Comparison of ENCODE assay signal across 12 cellular contexts in genomic region chr7:28749673-28750072, GRCh38.
"Had no signal": no experiment of that assay in that cellular context is flagged by ENCODE, and none has a peak within 500 bp of the region (broad histone marks: within the 10 kb centered on the region; RNA-seq: fewer than 3 reads in every experiment).

No MANE protein-coding gene starts in this region.

- H3K27ac ChIP-seq: right atrium auricular region, thyroid gland had no signal

- H3K4me3 Mint-ChIP-seq: activated naive CD8-positive, alpha-beta T cell treated with anti-CD3 and anti-CD28 coated beads for 36 hours; natural killer cell had no signal

- H3K27me3 ChIP-seq: right atrium auricular region, thyroid gland had no signal

- H3K27ac Mint-ChIP-seq: activated naive CD8-positive, alpha-beta T cell treated with anti-CD3 and anti-CD28 coated beads for 36 hours; natural killer cell had no signal

- H3K4me3 ChIP-seq: right atrium auricular region, thyroid gland had no signal

- ATAC-seq: left colon, natural killer cell had no signal

- DNase-seq: activated CD4-positive, alpha-beta T cell treated with anti-CD3 and anti-CD28 coated beads, Interleukin-2, amount 50 U/mL, for 4 hours; activated CD4-positive, CD25-positive, alpha-beta regulatory T cell treated with anti-CD3 and anti-CD28 coated beads, Interleukin-2, amount 50 U/mL, for 72 hours; effector CD4-positive, alpha-beta T cell; natural killer cell; small intestine; T-helper 9 cell; thyroid gland had no signal

- H3K9me3 ChIP-seq: right atrium auricular region, thyroid gland had no signal

- H3K27me3 Mint-ChIP-seq: activated naive CD8-positive, alpha-beta T cell treated with anti-CD3 and anti-CD28 coated beads for 36 hours had no signal

- H3K36me3 ChIP-seq: right atrium auricular region, thyroid gland had no signal

- H3K4me1 Mint-ChIP-seq: natural killer cell had no signal

- FAIRE-seq: bronchial epithelial cell, colon, small intestine had no signal

- H3K4me1 ChIP-seq: thyroid gland had no signal

- H3K36me3 Mint-ChIP-seq: activated naive CD8-positive, alpha-beta T cell treated with anti-CD3 and anti-CD28 coated beads for 36 hours; natural killer cell had no signal
